In the genomic region with DNA sequence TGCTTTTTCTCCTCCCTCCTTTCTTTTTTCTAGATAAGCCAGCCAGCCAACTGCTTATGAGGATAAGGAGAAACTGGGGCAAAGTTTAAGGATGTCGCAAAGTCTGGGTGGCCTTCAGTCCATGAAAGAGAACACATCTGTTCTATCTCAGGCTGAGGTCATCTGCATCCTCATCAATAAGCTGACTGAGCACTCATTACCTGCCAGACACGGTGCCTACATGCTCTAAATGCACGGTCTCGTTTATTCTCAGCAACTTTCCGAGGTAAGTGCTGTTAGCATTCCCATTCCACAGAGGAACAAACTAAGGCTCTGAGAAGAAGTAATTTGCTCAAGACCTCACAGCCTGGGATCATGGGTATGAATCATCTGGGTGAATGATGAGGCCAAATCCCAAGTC, we compare ENCODE assay signal across 18 cellular contexts.
"Had no signal": no experiment of that assay in that cellular context is flagged by ENCODE, and none has a peak within 500 bp of the region (broad histone marks: within the 10 kb centered on the region; RNA-seq: fewer than 3 reads in every experiment).

No MANE protein-coding gene starts in this region.

- H3K9me3 ChIP-seq: heart right ventricle, left lung, stomach, vagina had no signal

- H3K36me3 Mint-ChIP-seq: activated naive CD4-positive, alpha-beta T cell treated with anti-CD3 and anti-CD28 coated beads, Interleukin-2, amount 50 U/mL, for 24 hours; brain; neural progenitor cell; T-cell had no signal

- H3K36me3 ChIP-seq: heart right ventricle, left lung, neural progenitor cell, stomach, vagina, WERI-Rb-1 had no signal

- H3K27me3 Mint-ChIP-seq: activated naive CD4-positive, alpha-beta T cell treated with anti-CD3 and anti-CD28 coated beads, Interleukin-2, amount 50 U/mL, for 24 hours; central memory CD8-positive, alpha-beta T cell; dendritic cell treated with granulocyte-macrophage colony-stimulating factor and Interleukin-4, amounts not matched to agents 40 ng/mL and 50 ng/mL, for 4 days; T-cell had no signal

- H3K9me3 Mint-ChIP-seq: activated naive CD4-positive, alpha-beta T cell treated with anti-CD3 and anti-CD28 coated beads, Interleukin-2, amount 50 U/mL, for 24 hours; central memory CD8-positive, alpha-beta T cell; dendritic cell treated with granulocyte-macrophage colony-stimulating factor and Interleukin-4, amounts not matched to agents 40 ng/mL and 50 ng/mL, for 4 days; neural progenitor cell; T-cell had no signal

- H3K27ac ChIP-seq: left lung, neural progenitor cell, skin epidermis, stomach, vagina, WERI-Rb-1 had no signal

- H3K27ac Mint-ChIP-seq: activated CD8-positive, alpha-beta T cell treated with anti-CD3 and anti-CD28 coated beads, Interleukin-2, amount 10 ng/mL, durations not matched to agents 7 days and 5 days; activated naive CD4-positive, alpha-beta T cell treated with anti-CD3 and anti-CD28 coated beads, Interleukin-2, amount 50 U/mL, for 24 hours; neural progenitor cell had no signal

- DNase-seq: activated CD4-positive, alpha-beta T cell treated with anti-CD3 and anti-CD28 coated beads for 4 hours; activated CD8-positive, alpha-beta T cell treated with anti-CD3 and anti-CD28 coated beads, Interleukin-2, amount 10 ng/mL, durations not matched to agents 7 days and 5 days; activated T-cell treated with anti-CD3 and anti-CD28 coated beads, Interleukin-2, amount 50 U/mL, for 1 hour; amygdala; heart right ventricle; left lung; stimulated activated CD4-positive, alpha-beta T cell treated with anti-CD3 and anti-CD28 coated beads, Interleukin-4, amount 100 ng/mL, for 4 hours; stomach; T-cell; WERI-Rb-1 had no signal

- FAIRE-seq: frontal cortex had no signal

- ATAC-seq: activated CD8-positive, alpha-beta T cell treated with anti-CD3 and anti-CD28 coated beads, Interleukin-2, amount 10 ng/mL, durations not matched to agents 7 days and 5 days; heart right ventricle; left lung; T-cell had no signal

- H3K4me3 Mint-ChIP-seq: activated CD8-positive, alpha-beta T cell treated with anti-CD3 and anti-CD28 coated beads, Interleukin-2, amount 10 ng/mL, durations not matched to agents 7 days and 5 days; activated naive CD4-positive, alpha-beta T cell treated with anti-CD3 and anti-CD28 coated beads, Interleukin-2, amount 50 U/mL, for 24 hours; brain; central memory CD8-positive, alpha-beta T cell; dendritic cell treated with granulocyte-macrophage colony-stimulating factor and Interleukin-4, amounts not matched to agents 40 ng/mL and 50 ng/mL, for 4 days; neural progenitor cell; T-cell had no signal

- H3K4me3 ChIP-seq: heart right ventricle, left lung, neural progenitor cell, skin epidermis, stomach, vagina had no signal

- H3K27me3 ChIP-seq: heart right ventricle, left lung, neural progenitor cell, stomach, vagina had no signal
